Comparison of ENCODE assay signal across 1 cellular context in genomic region chr13:44762946-44763345, GRCh38.
TF ChIP-seq lines count a peak whose summit lies in the region.

No MANE protein-coding gene starts in this region.

TF ChIP-seq in GM23338, 12 proteins besides CTCF, POLR2A, EP300 and RAD21 (continued from another document):
- TF ChIP-seq, protein P1, sequence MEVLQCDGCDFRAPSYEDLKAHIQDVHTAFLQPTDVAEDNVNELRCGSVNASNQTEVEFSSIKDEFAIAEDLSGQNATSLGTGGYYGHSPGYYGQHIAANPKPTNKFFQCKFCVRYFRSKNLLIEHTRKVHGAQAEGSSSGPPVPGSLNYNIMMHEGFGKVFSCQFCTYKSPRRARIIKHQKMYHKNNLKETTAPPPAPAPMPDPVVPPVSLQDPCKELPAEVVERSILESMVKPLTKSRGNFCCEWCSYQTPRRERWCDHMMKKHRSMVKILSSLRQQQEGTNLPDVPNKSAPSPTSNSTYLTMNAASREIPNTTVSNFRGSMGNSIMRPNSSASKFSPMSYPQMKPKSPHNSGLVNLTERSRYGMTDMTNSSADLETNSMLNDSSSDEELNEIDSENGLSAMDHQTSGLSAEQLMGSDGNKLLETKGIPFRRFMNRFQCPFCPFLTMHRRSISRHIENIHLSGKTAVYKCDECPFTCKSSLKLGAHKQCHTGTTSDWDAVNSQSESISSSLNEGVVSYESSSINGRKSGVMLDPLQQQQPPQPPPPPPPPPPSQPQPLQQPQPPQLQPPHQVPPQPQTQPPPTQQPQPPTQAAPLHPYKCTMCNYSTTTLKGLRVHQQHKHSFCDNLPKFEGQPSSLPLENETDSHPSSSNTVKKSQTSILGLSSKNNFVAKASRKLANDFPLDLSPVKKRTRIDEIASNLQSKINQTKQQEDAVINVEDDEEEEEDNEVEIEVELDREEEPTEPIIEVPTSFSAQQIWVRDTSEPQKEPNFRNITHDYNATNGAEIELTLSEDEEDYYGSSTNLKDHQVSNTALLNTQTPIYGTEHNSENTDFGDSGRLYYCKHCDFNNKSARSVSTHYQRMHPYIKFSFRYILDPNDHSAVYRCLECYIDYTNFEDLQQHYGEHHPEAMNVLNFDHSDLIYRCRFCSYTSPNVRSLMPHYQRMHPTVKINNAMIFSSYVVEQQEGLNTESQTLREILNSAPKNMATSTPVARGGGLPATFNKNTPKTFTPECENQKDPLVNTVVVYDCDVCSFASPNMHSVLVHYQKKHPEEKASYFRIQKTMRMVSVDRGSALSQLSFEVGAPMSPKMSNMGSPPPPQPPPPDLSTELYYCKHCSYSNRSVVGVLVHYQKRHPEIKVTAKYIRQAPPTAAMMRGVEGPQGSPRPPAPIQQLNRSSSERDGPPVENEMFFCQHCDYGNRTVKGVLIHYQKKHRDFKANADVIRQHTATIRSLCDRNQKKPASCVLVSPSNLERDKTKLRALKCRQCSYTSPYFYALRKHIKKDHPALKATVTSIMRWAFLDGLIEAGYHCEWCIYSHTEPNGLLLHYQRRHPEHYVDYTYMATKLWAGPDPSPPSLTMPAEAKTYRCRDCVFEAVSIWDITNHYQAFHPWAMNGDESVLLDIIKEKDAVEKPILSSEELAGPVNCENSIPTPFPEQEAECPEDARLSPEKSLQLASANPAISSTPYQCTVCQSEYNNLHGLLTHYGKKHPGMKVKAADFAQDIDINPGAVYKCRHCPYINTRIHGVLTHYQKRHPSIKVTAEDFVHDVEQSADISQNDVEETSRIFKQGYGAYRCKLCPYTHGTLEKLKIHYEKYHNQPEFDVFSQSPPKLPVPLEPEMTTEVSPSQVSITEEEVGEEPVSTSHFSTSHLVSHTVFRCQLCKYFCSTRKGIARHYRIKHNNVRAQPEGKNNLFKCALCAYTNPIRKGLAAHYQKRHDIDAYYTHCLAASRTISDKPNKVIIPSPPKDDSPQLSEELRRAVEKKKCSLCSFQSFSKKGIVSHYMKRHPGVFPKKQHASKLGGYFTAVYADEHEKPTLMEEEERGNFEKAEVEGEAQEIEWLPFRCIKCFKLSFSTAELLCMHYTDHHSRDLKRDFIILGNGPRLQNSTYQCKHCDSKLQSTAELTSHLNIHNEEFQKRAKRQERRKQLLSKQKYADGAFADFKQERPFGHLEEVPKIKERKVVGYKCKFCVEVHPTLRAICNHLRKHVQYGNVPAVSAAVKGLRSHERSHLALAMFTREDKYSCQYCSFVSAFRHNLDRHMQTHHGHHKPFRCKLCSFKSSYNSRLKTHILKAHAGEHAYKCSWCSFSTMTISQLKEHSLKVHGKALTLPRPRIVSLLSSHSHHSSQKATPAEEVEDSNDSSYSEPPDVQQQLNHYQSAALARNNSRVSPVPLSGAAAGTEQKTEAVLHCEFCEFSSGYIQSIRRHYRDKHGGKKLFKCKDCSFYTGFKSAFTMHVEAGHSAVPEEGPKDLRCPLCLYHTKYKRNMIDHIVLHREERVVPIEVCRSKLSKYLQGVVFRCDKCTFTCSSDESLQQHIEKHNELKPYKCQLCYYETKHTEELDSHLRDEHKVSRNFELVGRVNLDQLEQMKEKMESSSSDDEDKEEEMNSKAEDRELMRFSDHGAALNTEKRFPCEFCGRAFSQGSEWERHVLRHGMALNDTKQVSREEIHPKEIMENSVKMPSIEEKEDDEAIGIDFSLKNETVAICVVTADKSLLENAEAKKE (CRISPR knock-in tag; IDR thresholded peaks at IDR 0.05), result no peak
